Comparison of ENCODE assay signal across 18 cellular contexts in the genomic region with DNA sequence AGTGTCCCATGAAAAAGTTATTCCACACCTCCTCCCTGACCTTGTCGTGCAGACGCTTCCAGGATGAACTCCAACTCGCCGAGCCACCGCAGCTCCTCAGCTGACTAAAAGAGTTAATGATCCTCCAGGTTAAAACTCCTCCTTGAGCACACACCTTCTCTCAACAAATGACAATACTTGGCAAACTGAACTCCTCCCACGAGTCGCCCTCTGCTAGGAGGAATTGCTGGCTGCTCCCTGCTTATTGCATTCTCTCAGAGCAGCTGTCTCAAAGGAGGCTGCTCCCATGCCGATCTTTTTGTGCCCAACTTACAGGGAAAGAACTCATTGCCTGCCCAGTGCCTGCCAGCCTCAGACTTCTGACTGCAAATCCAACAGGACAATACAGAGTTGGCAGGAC. TPM values are rescaled to one million over a fixed set of nuclear protein-coding genes. Genes with fewer than 3 reads are reported as not detected.
DNase-seq lines count a peak whose midpoint lies in the region; ATAC-seq, FAIRE-seq and TF ChIP-seq lines count a peak whose summit lies in the region.
"Had no signal": no experiment of that assay in that cellular context is flagged by ENCODE, and none has a peak within 500 bp of the region (broad histone marks: within the 10 kb centered on the region; RNA-seq: fewer than 3 reads in every experiment).

A gene with protein sequence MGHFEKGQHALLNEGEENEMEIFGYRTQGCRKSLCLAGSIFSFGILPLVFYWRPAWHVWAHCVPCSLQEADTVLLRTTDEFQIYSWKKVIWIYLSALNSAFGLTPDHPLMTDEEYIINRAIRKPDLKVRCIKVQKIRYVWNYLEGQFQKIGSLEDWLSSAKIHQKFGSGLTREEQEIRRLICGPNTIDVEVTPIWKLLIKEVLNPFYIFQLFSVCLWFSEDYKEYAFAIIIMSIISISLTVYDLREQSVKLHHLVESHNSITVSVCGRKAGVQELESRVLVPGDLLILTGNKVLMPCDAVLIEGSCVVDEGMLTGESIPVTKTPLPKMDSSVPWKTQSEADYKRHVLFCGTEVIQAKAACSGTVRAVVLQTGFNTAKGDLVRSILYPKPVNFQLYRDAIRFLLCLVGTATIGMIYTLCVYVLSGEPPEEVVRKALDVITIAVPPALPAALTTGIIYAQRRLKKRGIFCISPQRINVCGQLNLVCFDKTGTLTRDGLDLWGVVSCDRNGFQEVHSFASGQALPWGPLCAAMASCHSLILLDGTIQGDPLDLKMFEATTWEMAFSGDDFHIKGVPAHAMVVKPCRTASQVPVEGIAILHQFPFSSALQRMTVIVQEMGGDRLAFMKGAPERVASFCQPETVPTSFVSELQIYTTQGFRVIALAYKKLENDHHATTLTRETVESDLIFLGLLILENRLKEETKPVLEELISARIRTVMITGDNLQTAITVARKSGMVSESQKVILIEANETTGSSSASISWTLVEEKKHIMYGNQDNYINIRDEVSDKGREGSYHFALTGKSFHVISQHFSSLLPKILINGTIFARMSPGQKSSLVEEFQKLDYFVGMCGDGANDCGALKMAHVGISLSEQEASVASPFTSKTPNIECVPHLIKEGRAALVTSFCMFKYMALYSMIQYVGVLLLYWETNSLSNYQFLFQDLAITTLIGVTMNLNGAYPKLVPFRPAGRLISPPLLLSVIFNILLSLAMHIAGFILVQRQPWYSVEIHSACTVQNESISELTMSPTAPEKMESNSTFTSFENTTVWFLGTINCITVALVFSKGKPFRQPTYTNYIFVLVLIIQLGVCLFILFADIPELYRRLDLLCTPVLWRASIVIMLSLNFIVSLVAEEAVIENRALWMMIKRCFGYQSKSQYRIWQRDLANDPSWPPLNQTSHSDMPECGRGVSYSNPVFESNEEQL (minus strand): TSS at position 106 of the 400 bp plus-strand sequence. CDS start 96 bp downstream, at position 10.

- no peak for FAIRE-seq in small intestine (lab: Jason Lieb, UNC)

- no peaks in the 10 kb centered on the region for H3K79me2 ChIP-seq in Karpas-422 (ENCODE audit: low read length)

- DNase-seq in Karpas-422 (no peak), lower lobe of right lung (peak; percentile 65), small intestine (peak; percentile 86), cardiac septum (ENCODE audit: low spot score) (no peak), NCI-H2081 treated with DMSO at 0.1 percent for 48 hours (lab: John Stamatoyannopoulos, UW) (no peak)
- DNase-seq in activated CD4-positive, alpha-beta T cell treated with anti-CD3 and anti-CD28 coated beads for 48 hours: no peak
- DNase-seq: activated CD4-positive, alpha-beta T cell treated with anti-CD3 and anti-CD28 coated beads, Interleukin-2, amount 10 ng/mL, durations not matched to agents 7 days and 5 days; erythroblast; GF-D8; immature natural killer cell; KBM-7; NCI-H187; stimulated activated CD4-positive, alpha-beta T cell treated with anti-CD3 and anti-CD28 coated beads, Interleukin-4, amount 100 ng/mL, for 1 hour; stimulated activated naive B cell treated with anti-CD40 and anti-IgM and Interleukin-4, amounts not matched to agents 10 μg/mL and 1 μg/mL and 100 μg/mL, for 72 hours had no signal

- H2AFZ ChIP-seq in Karpas-422 (ENCODE audit: low read length): peak within 1 kb of the TSS; percentile 41

- ATAC-seq in lower lobe of right lung (peak; percentile 83 to 86), GM19397 (IDR thresholded peaks at IDR 0.05; ENCODE audit: unreplicated experiment) (no peak)
- ATAC-seq: activated T-helper 17 cell treated with anti-CD3 and anti-CD28 coated beads, Interleukin-2, amount 50 U/mL, for 72 hours; stimulated activated naive B cell treated with anti-CD40 and anti-IgM and Interleukin-4, amounts not matched to agents 10 μg/mL and 1 μg/mL and 100 μg/mL, for 72 hours had no signal

- H3K4me3 ChIP-seq in Karpas-422 (ENCODE audit: low read length) (peak within 1 kb of the TSS; percentile 18), duodenal mucosa (ENCODE audit: low read depth in 1 of 2, low read length in 2 of 2) (peak within 1 kb of the TSS; percentile 26 to 41), lower lobe of right lung (peak within 1 kb of the TSS; percentile 47), small intestine (ENCODE audit: low read depth in 1 of 2, low read length in 2 of 2) (no peak within 1 kb of the TSS)
- H3K4me3 ChIP-seq: BLaER1 treated with 17β-estradiol and CSF1 and Interleukin-3, amounts not matched to agents 10 nM and 100 nM had no signal

- no peaks in the 10 kb centered on the region for H3K9me2 ChIP-seq in Karpas-422 (replicated peaks; ENCODE audit: insufficient read depth, low read length)

- 9 to 35% (median 32%) methylated on average over 8 of the region's 8 CpGs for WGBS in small intestine, 3 donors

- H3K4me2 ChIP-seq in Karpas-422 (ENCODE audit: low read depth, low read length, poor library complexity, severe bottlenecking): peak within 1 kb of the TSS; percentile 70
- H3K4me2 ChIP-seq: BLaER1 treated with 17β-estradiol and CSF1 and Interleukin-3, amounts not matched to agents 10 nM and 100 nM had no signal

- peak within 1 kb of the TSS; percentile 96 for H3K27ac ChIP-seq in Karpas-422 (ENCODE audit: low read length)
- no peak within 1 kb of the TSS for H3K27ac ChIP-seq in duodenal mucosa (ENCODE audit: low read depth, low read length)
- H3K27ac ChIP-seq in lower lobe of right lung: peak within 1 kb of the TSS; percentile 73
- H3K27ac ChIP-seq in small intestine (ENCODE audit: low read depth in 1 of 2, low read length in 1 of 2): peak within 1 kb of the TSS in 1 of 2 donors; percentile 38
- H3K27ac ChIP-seq: BLaER1 treated with 17β-estradiol and CSF1 and Interleukin-3, amounts not matched to agents 10 nM and 100 nM had no signal

- no peaks in the 10 kb centered on the region for H4K20me1 ChIP-seq in Karpas-422 (ENCODE audit: insufficient read depth, low read depth, low read length)
- H4K20me1 ChIP-seq: BLaER1 treated with 17β-estradiol and CSF1 and Interleukin-3, amounts not matched to agents 10 nM and 100 nM had no signal

- no peaks in the 10 kb centered on the region for H3K9me3 ChIP-seq in Karpas-422 (ENCODE audit: low read length)
- no peaks in the 10 kb centered on the region for H3K9me3 ChIP-seq in duodenal mucosa (ENCODE audit: control insufficient read depth in 1 of 2, low read length in 2 of 2)
- H3K9me3 ChIP-seq in lower lobe of right lung: no peaks in the 10 kb centered on the region
- no peaks in the 10 kb centered on the region for H3K9me3 ChIP-seq in small intestine (ENCODE audit: control insufficient read depth, low read depth)
- H3K9me3 ChIP-seq: BLaER1 treated with 17β-estradiol and CSF1 and Interleukin-3, amounts not matched to agents 10 nM and 100 nM had no signal

- no peaks in the 10 kb centered on the region for H3K27me3 ChIP-seq in Karpas-422 (ENCODE audit: low read length)
- H3K27me3 ChIP-seq in duodenal mucosa (ENCODE audit: control insufficient read depth in 1 of 2, insufficient read depth in 2 of 2, low read length in 2 of 2): no peaks in the 10 kb centered on the region
- H3K27me3 ChIP-seq in lower lobe of right lung (ENCODE audit: low read depth): no peaks in the 10 kb centered on the region
- H3K27me3 ChIP-seq in small intestine (ENCODE audit: control insufficient read depth in 2 of 2, insufficient read depth in 2 of 2, low read length in 2 of 2): no peaks in the 10 kb centered on the region
- H3K27me3 ChIP-seq: BLaER1 treated with 17β-estradiol and CSF1 and Interleukin-3, amounts not matched to agents 10 nM and 100 nM had no signal

- H3K4me1 ChIP-seq in Karpas-422 (ENCODE audit: low read length): peaks cover 75% of the 10 kb centered on the region
- H3K4me1 ChIP-seq in duodenal mucosa (ENCODE audit: control insufficient read depth in 1 of 2, insufficient read depth in 2 of 2, low read length in 2 of 2): peaks cover 5 to 19% of the 10 kb centered on the region in 2 donors
- no peaks in the 10 kb centered on the region for H3K4me1 ChIP-seq in lower lobe of right lung
- H3K4me1 ChIP-seq in small intestine (ENCODE audit: control insufficient read depth in 2 of 2, insufficient read depth in 1 of 2, low read depth in 1 of 2, low read length in 1 of 2): peaks cover 0 to 3% of the 10 kb centered on the region in 2 donors

- H3K9ac ChIP-seq in Karpas-422 (ENCODE audit: low read length): peak within 1 kb of the TSS; percentile 15; the same call in 1 of the 2 replicates
- no peak within 1 kb of the TSS for H3K9ac ChIP-seq in duodenal mucosa (ENCODE audit: low read depth in 1 of 2, low read length in 2 of 2)
- H3K9ac ChIP-seq: BLaER1 treated with 17β-estradiol and CSF1 and Interleukin-3, amounts not matched to agents 10 nM and 100 nM had no signal

- no peaks in the 10 kb centered on the region for H3K36me3 ChIP-seq in Karpas-422 (ENCODE audit: insufficient read depth, low read length)
- no peaks in the 10 kb centered on the region for H3K36me3 ChIP-seq in duodenal mucosa (ENCODE audit: control insufficient read depth in 1 of 2, insufficient read depth in 2 of 2, low read length in 2 of 2)
- no peaks in the 10 kb centered on the region for H3K36me3 ChIP-seq in lower lobe of right lung
- no peaks in the 10 kb centered on the region for H3K36me3 ChIP-seq in small intestine (ENCODE audit: control insufficient read depth in 2 of 2, insufficient read depth in 2 of 2, low read length in 2 of 2)
- H3K36me3 ChIP-seq: BLaER1 treated with 17β-estradiol and CSF1 and Interleukin-3, amounts not matched to agents 10 nM and 100 nM had no signal

- TF ChIP-seq CTCF in lower lobe of right lung (IDR thresholded peaks at IDR 0.05): no peak

- intact Hi-C loops in lower lobe of right lung (cut with DNase I): no loop called here
- intact Hi-C loops in cardiac septum (cut with DNase I): no loop called here

RNA-seq across cellular contexts. Expression of the gene that starts here (rescaled TPM):
- total RNA-seq in Karpas-422 (2014; rRNA removed; shearing (Covaris generic); ENCODE audit: low replicate concordance): 9.7 and 21.1 TPM in 2 replicates
- 188 TPM for total RNA-seq in lower lobe of right lung
- polyA plus RNA-seq in small intestine: under 1 TPM in 2 of 3 donors, not detected in 1; 0.22 to 0.24 TPM
- total RNA-seq in cardiac septum: not detected

Comparison
In these comparisons a context has a peak if more than half of its experiments do, and no peak if none do; other contexts are left out.
1. Peak in DNase-seq in small intestine; RNA of the gene not detected or under 1 TPM.
2. H3K4me3 ChIP-seq: peak in Karpas-422 (single experiment), duodenal mucosa (2 of 2) and lower lobe of right lung (single experiment); none in small intestine (0 of 2).